Comparison of ENCODE assay signal across 8 cellular contexts in genomic region chr20:37526839-37527637, GRCh38. TPM values are rescaled to one million over a fixed set of nuclear protein-coding genes. Genes with fewer than 3 reads are reported as not detected.
DNase-seq lines count a peak whose midpoint lies in the region; ATAC-seq lines count a peak whose summit lies in the region.

No MANE protein-coding gene starts in this region.

- H3K27me3 ChIP-seq in iPS DF 6.9 (ENCODE audit: control insufficient read depth, insufficient read depth, low read length), result no peaks in the 10 kb centered on the region

- no peaks in the 10 kb centered on the region for H3K27me3 Mint-ChIP-seq in activated naive CD8-positive, alpha-beta T cell treated with anti-CD3 and anti-CD28 coated beads, Interleukin-2, amount 50 U/mL, for 24 hours

- H3K36me3 ChIP-seq in iPS DF 6.9 (ENCODE audit: control insufficient read depth, insufficient read depth, low read length), result no peaks in the 10 kb centered on the region

- peak; percentile 2 for ATAC-seq in activated naive CD8-positive, alpha-beta T cell treated with anti-CD3 and anti-CD28 coated beads, Interleukin-2, amount 50 U/mL, for 24 hours
- ATAC-seq in HG02852 (IDR thresholded peaks at IDR 0.05; ENCODE audit: unreplicated experiment), result no peak

- peaks cover 50% of the 10 kb centered on the region for H3K4me1 Mint-ChIP-seq in activated naive CD8-positive, alpha-beta T cell treated with anti-CD3 and anti-CD28 coated beads, Interleukin-2, amount 50 U/mL, for 24 hours

- DNase-seq in COLO829 (ENCODE audit: low spot score) (peak; percentile 56), HT-29 (ENCODE audit: low spot score) (peak; percentile 71), iPS DF 6.9 (ENCODE audit: low read depth, low spot score) (no peak), NCI-H2029 (lab: John Stamatoyannopoulos, UW) (no peak), NCI-H1048 (lab: John Stamatoyannopoulos, UW) (no peak)
- no peak for DNase-seq in activated naive CD8-positive, alpha-beta T cell treated with anti-CD3 and anti-CD28 coated beads, Interleukin-2, amount 50 U/mL, for 24 hours

- H3K27ac Mint-ChIP-seq in activated naive CD8-positive, alpha-beta T cell treated with anti-CD3 and anti-CD28 coated beads, Interleukin-2, amount 50 U/mL, for 24 hours, result peak overlapping the region; percentile 45

- H3K4me3 ChIP-seq in iPS DF 6.9 (ENCODE audit: low read length) (peak overlapping the region; percentile 73), skin epidermis (peak overlapping the region; percentile 63 to 99 (median 92))

- no peaks in the 10 kb centered on the region for H3K9me3 Mint-ChIP-seq in activated naive CD8-positive, alpha-beta T cell treated with anti-CD3 and anti-CD28 coated beads, Interleukin-2, amount 50 U/mL, for 24 hours

- WGBS in iPS DF 6.9 (ENCODE audit: insufficient coverage, insufficient read length), result no CpG with 5 or more reads among the region's 28 CpGs

- peaks cover 8% of the 10 kb centered on the region for H3K4me1 ChIP-seq in iPS DF 6.9 (ENCODE audit: control insufficient read depth, insufficient read depth, low read length)

- no peaks in the 10 kb centered on the region for H3K9me3 ChIP-seq in iPS DF 6.9 (ENCODE audit: control insufficient read depth, insufficient read depth, low read length)

- H3K4me3 Mint-ChIP-seq in activated naive CD8-positive, alpha-beta T cell treated with anti-CD3 and anti-CD28 coated beads, Interleukin-2, amount 50 U/mL, for 24 hours, result peak overlapping the region; percentile 80

- H3K36me3 Mint-ChIP-seq in activated naive CD8-positive, alpha-beta T cell treated with anti-CD3 and anti-CD28 coated beads, Interleukin-2, amount 50 U/mL, for 24 hours (ENCODE audit: low read depth), result no peaks in the 10 kb centered on the region

- no peak overlapping the region for H3K27ac ChIP-seq in iPS DF 6.9 (ENCODE audit: low read length)
- H3K27ac ChIP-seq in skin epidermis, result peak overlapping the region; percentile 77 to 100 (median 99)

RNA-seq across cellular contexts. Expression of gene BLCAP, which starts 0.6 kb away (rescaled TPM):
- 108 and 115 TPM in 2 replicates for total RNA-seq in HT-29 (2014; rRNA removed; shearing (Covaris generic))

RNA-seq across cellular contexts. Expression of gene NNAT, which starts 6.0 kb away (rescaled TPM):
- 2.1 TPM in 1 of 2 replicates, not detected in the other for total RNA-seq in HT-29 (2014; rRNA removed; shearing (Covaris generic))

Comparison
In these comparisons a context has a peak if more than half of its experiments do, and no peak if none do; other contexts are left out.
1. DNase-seq: peak in COLO829 (single experiment) and HT-29 (single experiment); none in activated naive CD8-positive, alpha-beta T cell treated with anti-CD3 and anti-CD28 coated beads, Interleukin-2, amount 50 U/mL, for 24 hours (single experiment), iPS DF 6.9 (single experiment), NCI-H2029 (single experiment) and NCI-H1048 (single experiment).